ENCODE assay signal across 8 cellular contexts in genomic region chr7:77327932-77328628, GRCh38.
A peak's percentile ranks its signal among the peaks of the same experiment; 100 is the strongest.
DNase-seq lines count a peak whose midpoint lies in the region; ATAC-seq and TF ChIP-seq lines count a peak whose summit lies in the region.

No MANE protein-coding gene starts in this region.

- H4K91ac ChIP-seq in trophoblast cell (ENCODE audit: low read depth, low read length), result no peak overlapping the region

- no peaks in the 10 kb centered on the region for H3K36me3 Mint-ChIP-seq in MCF 10A (ENCODE audit: insufficient read depth, unreplicated experiment)

- BruUV-seq in PC-3 (replicated peaks; lab: Mats Ljungman, UMichigan) (no TSS peak), MCF 10A (replicated peaks; lab: Mats Ljungman, UMichigan) (no TSS peak)

- H3K27ac ChIP-seq in PC-3 (ENCODE audit: low read length) (peak overlapping the region; percentile 40), sigmoid colon (peak overlapping the region; percentile 73 to 86 (median 84)), trophoblast cell (ENCODE audit: low read depth, low read length) (no peak overlapping the region)

- DNase-seq in GM03348 (ENCODE audit: low spot score) (peak; percentile 21), PC-3 (peak; percentile 23), MCF 10A (ENCODE audit: unreplicated experiment) (peak; percentile 27), sigmoid colon (peak; percentile 68), trophoblast cell (no peak), medulla oblongata (ENCODE audit: extremely low spot score) (no peak)

- TF ChIP-seq CTCF in PC-3 (conservative IDR thresholded peaks at IDR 0.05; ENCODE audit: low read depth, low read length), result no peak
- no peak for TF ChIP-seq CTCF in MCF 10A (IDR thresholded peaks at IDR 0.05; ENCODE audit: unreplicated experiment)
- TF ChIP-seq CTCF in sigmoid colon (IDR thresholded peaks at IDR 0.05), result no peak

- H3K9me2 ChIP-seq in PC-3 (replicated peaks; ENCODE audit: low read length), result no peaks in the 10 kb centered on the region

- no peak overlapping the region for H2BK120ac ChIP-seq in trophoblast cell (ENCODE audit: insufficient read depth, low read length, poor library complexity)

- TF ChIP-seq POLR2A in sigmoid colon (IDR thresholded peaks at IDR 0.05), result no peak

- H3K4me1 Mint-ChIP-seq in MCF 10A (ENCODE audit: insufficient read depth, unreplicated experiment), result peaks cover 32% of the 10 kb centered on the region

- H3K14ac ChIP-seq in trophoblast cell (ENCODE audit: low read length), result no peak overlapping the region

- H3F3A ChIP-seq in PC-3 (ENCODE audit: low read length, unreplicated experiment), result no peaks in the 10 kb centered on the region

- intact Hi-C loops in PC-3 (cut with micrococcal nuclease) (loop anchor here (1.0 kb wide), 1 partner anchor 19 kb away; no protein-coding TSS in a partner anchor), MCF 10A (cut with micrococcal nuclease) (no loop called here), sigmoid colon (cut with DNase I) (loop anchor here (2.0 to 5.0 kb wide), 2 partner anchors 86 to 133 kb away; no protein-coding TSS in a partner anchor)

- H3K9me3 Mint-ChIP-seq in MCF 10A (ENCODE audit: unreplicated experiment), result no peaks in the 10 kb centered on the region

- no peaks in the 10 kb centered on the region for H3K79me1 ChIP-seq in trophoblast cell (ENCODE audit: low read length)

- no peaks in the 10 kb centered on the region for H3K79me2 ChIP-seq in PC-3 (ENCODE audit: low read length)
- H3K79me2 ChIP-seq in trophoblast cell (ENCODE audit: control insufficient read depth, insufficient read depth, low read length, poor library complexity), result no peaks in the 10 kb centered on the region

- H3K9me3 ChIP-seq in PC-3 (ENCODE audit: low read length) (no peaks in the 10 kb centered on the region), sigmoid colon (no peaks in the 10 kb centered on the region), trophoblast cell (ENCODE audit: insufficient read depth, low read depth, low read length) (no peaks in the 10 kb centered on the region)

- H2BK5ac ChIP-seq in trophoblast cell (ENCODE audit: low read depth, low read length, poor library complexity), result no peak overlapping the region

- H2AFZ ChIP-seq in PC-3 (ENCODE audit: low read length), result peak overlapping the region; percentile 17; the same call in 1 of the 2 replicates
- no peak overlapping the region for H2AFZ ChIP-seq in trophoblast cell (ENCODE audit: insufficient read depth, low read length, poor library complexity)

- H3K27me3 Mint-ChIP-seq in MCF 10A (ENCODE audit: insufficient read depth, unreplicated experiment), result no peaks in the 10 kb centered on the region

- H3K4me2 ChIP-seq in PC-3 (ENCODE audit: low read length) (peak overlapping the region; percentile 69), trophoblast cell (ENCODE audit: low read length) (no peak overlapping the region)

- H3K4ac ChIP-seq in trophoblast cell (ENCODE audit: low read depth, low read length), result no peak overlapping the region

- H3K27me3 ChIP-seq in PC-3 (ENCODE audit: low read length) (no peaks in the 10 kb centered on the region), sigmoid colon (no peaks in the 10 kb centered on the region), trophoblast cell (ENCODE audit: insufficient read depth, low read length) (no peaks in the 10 kb centered on the region)

- ATAC-seq in PC-3, result no peak
- ATAC-seq in HG03025 (IDR thresholded peaks at IDR 0.05; ENCODE audit: low FRiP score, unreplicated experiment), result no peak
- ATAC-seq in HG02938 (IDR thresholded peaks at IDR 0.05; ENCODE audit: unreplicated experiment), result no peak

- no peak overlapping the region for H3K4me3 ChIP-seq in PC-3 (ENCODE audit: low read length)
- H3K4me3 ChIP-seq in sigmoid colon, result no peak overlapping the region
- no peak overlapping the region for H3K4me3 ChIP-seq in trophoblast cell (ENCODE audit: low read depth, low read length)

- H3K4me1 ChIP-seq in PC-3 (ENCODE audit: insufficient read depth, low read length) (peaks cover 59% of the 10 kb centered on the region), sigmoid colon (peaks cover 4 to 80% (median 57%) of the 10 kb centered on the region in 4 donors), trophoblast cell (ENCODE audit: control insufficient read depth in 1 of 2, insufficient read depth in 2 of 2, low read length in 2 of 2) (peaks cover 6 to 18% of the 10 kb centered on the region in 2 experiments)

- no peak overlapping the region for H2BK12ac ChIP-seq in trophoblast cell (ENCODE audit: low read length)

- H3K36me3 ChIP-seq in PC-3 (ENCODE audit: low read depth, low read length), result no peaks in the 10 kb centered on the region
- no peaks in the 10 kb centered on the region for H3K36me3 ChIP-seq in sigmoid colon
- H3K36me3 ChIP-seq in trophoblast cell (ENCODE audit: control insufficient read depth in 1 of 2, insufficient read depth in 2 of 2, low read length in 2 of 2), result no peaks in the 10 kb centered on the region

- CTCF ChIA-PET in PC-3 (lab: Charles Lee) (no interaction called here), MCF 10A (lab: Yijun Ruan, JAX) (interaction anchor here (0.6 to 1.1 kb wide), 3 partner anchors 20 to 80 kb away, joined by 3 to 5 read pairs (median 4); no protein-coding TSS in a partner anchor)

- H4K12ac ChIP-seq in trophoblast cell (ENCODE audit: low read depth, low read length), result no peak overlapping the region

- POLR2A ChIA-PET in PC-3 (lab: Charles Lee; ENCODE audit: unreplicated experiment) (interaction anchor here (0.6 to 0.9 kb wide), 2 partner anchors 206 to 259 kb away, joined by 3 to 8 read pairs; partner anchors contain the start of gene CCDC146), MCF 10A (lab: Yijun Ruan, JAX) (interaction anchor here (0.8 to 1.3 kb wide), 2 partner anchors 81 to 206 kb away, joined by 3 read pairs; partner anchors contain the start of gene CCDC146)

- H3K9ac ChIP-seq in PC-3 (ENCODE audit: low read length) (peak overlapping the region; percentile 10; the same call in 1 of the 2 replicates), trophoblast cell (ENCODE audit: low read length) (no peak overlapping the region)

- no peak overlapping the region for H3K23ac ChIP-seq in trophoblast cell (ENCODE audit: low read length)

- H2AK5ac ChIP-seq in trophoblast cell (ENCODE audit: low read length), result no peak overlapping the region

- peak overlapping the region; percentile 42 for H3K27ac Mint-ChIP-seq in MCF 10A (ENCODE audit: low read depth, unreplicated experiment)

- no peak overlapping the region for H3K4me3 Mint-ChIP-seq in MCF 10A (ENCODE audit: unreplicated experiment)

- TF ChIP-seq EP300 in sigmoid colon (IDR thresholded peaks at IDR 0.05), result no peak

- 44 to 76% methylated on average over 6 of the region's 6 CpGs for WGBS in sigmoid colon, 2 donors
- WGBS in trophoblast cell (ENCODE audit: extremely low coverage, insufficient coverage, insufficient read length), result no CpG with 5 or more reads among the region's 6 CpGs

- no peaks in the 10 kb centered on the region for H4K20me1 ChIP-seq in PC-3 (ENCODE audit: low read length)

- no peak overlapping the region for H4K8ac ChIP-seq in trophoblast cell (ENCODE audit: low read depth, low read length)

- H3K18ac ChIP-seq in trophoblast cell (ENCODE audit: low read length), result no peak overlapping the region

Comparison
In these comparisons a context has a peak if more than half of its experiments do, and no peak if none do; other contexts are left out.
1. DNase-seq: peak in GM03348 (single experiment), PC-3 (single experiment), MCF 10A (single experiment) and sigmoid colon (single experiment); none in trophoblast cell (0 of 2) and medulla oblongata (single experiment).